Comparison of ENCODE assay signal across 23 cellular contexts in the genomic region with DNA sequence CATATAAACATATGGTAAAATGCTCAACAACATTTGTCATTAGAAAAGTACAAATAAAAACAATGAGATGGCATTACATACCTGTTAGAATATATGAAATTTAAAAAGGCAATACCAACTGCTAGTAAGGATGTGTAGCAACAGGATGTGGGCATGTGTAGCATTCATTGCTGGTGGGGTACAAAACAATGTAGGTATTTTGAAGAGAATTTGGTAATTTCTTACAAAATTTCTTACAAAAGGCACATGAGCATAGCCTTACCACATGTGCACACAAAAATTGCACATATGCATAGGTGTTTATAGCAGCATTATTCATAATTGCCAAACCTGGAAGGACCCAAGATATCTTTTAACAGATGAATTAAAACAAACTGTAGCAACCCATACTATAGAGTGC.
"Had no signal": no experiment of that assay in that cellular context is flagged by ENCODE, and none has a peak within 500 bp of the region (broad histone marks: within the 10 kb centered on the region; RNA-seq: fewer than 3 reads in every experiment).

No MANE protein-coding gene starts in this region.

- DNase-seq: immature natural killer cell; kidney; left colon; left lung; lower lobe of right lung; mammary epithelial cell; mesenchymal stem cell; naive thymus-derived CD8-positive, alpha-beta T cell; nucleus accumbens; pancreas; posterior cingulate gyrus; retina; right cardiac atrium; spleen; stimulated activated CD4-positive, alpha-beta T cell treated with anti-CD3 and anti-CD28 coated beads, Interleukin-4, amount 100 ng/mL, for 24 hours; stimulated activated naive CD4-positive, alpha-beta T cell; tibial artery; trophoblast cell; uterus had no signal

- H3K4me3 ChIP-seq: left lung, lower lobe of right lung, pancreas, prostate gland, skin epidermis, spleen, suprapubic skin, thoracic aorta, tibial artery, uterus had no signal
